ENCODE assay signal across 16 cellular contexts in genomic region chr15:44595656-44596510, GRCh38. TPM values are rescaled to one million over a fixed set of nuclear protein-coding genes. Genes with fewer than 3 reads are reported as not detected.
DNase-seq lines count a peak whose midpoint lies in the region; ATAC-seq and TF ChIP-seq lines count a peak whose summit lies in the region.
"Had no signal": no experiment of that assay in that cellular context is flagged by ENCODE, and none has a peak within 500 bp of the region (broad histone marks: within the 10 kb centered on the region; RNA-seq: fewer than 3 reads in every experiment).

No MANE protein-coding gene starts in this region.

- peak overlapping the region; percentile 72 for H3K27ac ChIP-seq in OCI-LY3 (ENCODE audit: low read length)
- H3K27ac ChIP-seq in cingulate gyrus (ENCODE audit: low read depth, low read length), result peak overlapping the region; percentile 30
- H3K27ac ChIP-seq: coronary artery, prostate gland, vagina had no signal

- H3K36me3 ChIP-seq in OCI-LY3 (replicated peaks; ENCODE audit: low read depth, low read length), result peaks cover 45% of the 10 kb centered on the region

- no peaks in the 10 kb centered on the region for H3K9me3 Mint-ChIP-seq in activated naive CD4-positive, alpha-beta T cell treated with anti-CD3 and anti-CD28 coated beads, Interleukin-2, amount 50 U/mL, for 72 hours

- H4K20me1 ChIP-seq in OCI-LY3 (ENCODE audit: insufficient read depth, low read length), result no peaks in the 10 kb centered on the region

- H3K9me3 ChIP-seq in OCI-LY3 (ENCODE audit: insufficient read depth, low read length), result no peaks in the 10 kb centered on the region
- H3K9me3 ChIP-seq: prostate gland, vagina had no signal

- no peak for DNase-seq in activated naive CD4-positive, alpha-beta T cell treated with anti-CD3 and anti-CD28 coated beads, Interleukin-2, amount 50 U/mL, for 72 hours (ENCODE audit: low spot score in 2 of 2)
- no peak for DNase-seq in activated naive CD4-positive, alpha-beta T cell treated with anti-CD3 and anti-CD28 coated beads, Interleukin-2, amount 50 U/mL, for 16 hours
- DNase-seq in NCI-H2227 treated with DMSO at 0.1 percent for 48 hours (lab: John Stamatoyannopoulos, UW), result no peak
- DNase-seq in stimulated activated CD4-positive, alpha-beta T cell treated with anti-CD3 and anti-CD28 coated beads, Interleukin-2, amount 100 ng/mL, for 24 hours, result no peak
- DNase-seq in NCI-H2029 (lab: John Stamatoyannopoulos, UW), result no peak
- DNase-seq: activated CD4-positive, alpha-beta T cell treated with anti-CD3 and anti-CD28 coated beads for 1 hour; DMS79; KG1; NCI-H1930; stimulated activated CD8-positive, alpha-beta memory T cell treated with anti-CD3 and anti-CD28 coated beads, Interleukin-4, amount 100 ng/mL, for 48 hours had no signal

- no peak overlapping the region for H3K9ac ChIP-seq in OCI-LY3 (ENCODE audit: low read length)

- H3K4me1 ChIP-seq in OCI-LY3 (ENCODE audit: low read length), result peaks cover 24% of the 10 kb centered on the region
- H3K4me1 ChIP-seq: prostate gland, vagina had no signal

- H2AFZ ChIP-seq in OCI-LY3 (ENCODE audit: low read depth, low read length), result no peak overlapping the region

- no peaks in the 10 kb centered on the region for H3K27me3 ChIP-seq in OCI-LY3 (ENCODE audit: low read depth, low read length)
- H3K27me3 ChIP-seq: vagina had no signal

- peak overlapping the region; percentile 37 to 84 for H3K27ac Mint-ChIP-seq in activated naive CD4-positive, alpha-beta T cell treated with anti-CD3 and anti-CD28 coated beads, Interleukin-2, amount 50 U/mL, for 72 hours

- ATAC-seq in activated naive CD4-positive, alpha-beta T cell treated with anti-CD3 and anti-CD28 coated beads, Interleukin-2, amount 50 U/mL, for 72 hours, result peak; percentile 39 to 59
- no peak for ATAC-seq in HG02852 (IDR thresholded peaks at IDR 0.05; ENCODE audit: unreplicated experiment)

- H3K4me2 ChIP-seq in OCI-LY3 (ENCODE audit: low read length), result peak overlapping the region; percentile 43

- no peak for TF ChIP-seq CTCF in OCI-LY3 (IDR thresholded peaks at IDR 0.05; ENCODE audit: low read depth, low read length)

- peak overlapping the region; percentile 25; the same call in 1 of the 2 replicates for H3K4me3 ChIP-seq in OCI-LY3 (ENCODE audit: low read length)
- H3K4me3 ChIP-seq: coronary artery, prostate gland, vagina had no signal

- peaks cover 4 to 10% of the 10 kb centered on the region in 2 donors for H3K36me3 Mint-ChIP-seq in activated naive CD4-positive, alpha-beta T cell treated with anti-CD3 and anti-CD28 coated beads, Interleukin-2, amount 50 U/mL, for 72 hours

- no peaks in the 10 kb centered on the region for H3K79me2 ChIP-seq in OCI-LY3 (ENCODE audit: low read length)

RNA-seq across cellular contexts. Expression of gene EIF3J, which starts 58.9 kb away (rescaled TPM):
- total RNA-seq in activated naive CD4-positive, alpha-beta T cell treated with anti-CD3 and anti-CD28 coated beads, Interleukin-2, amount 50 U/mL, for 72 hours, result 10 to 100 TPM; 74.8 to 78.0 TPM
